ENCODE assay signal across 8 cellular contexts in genomic region chr4:165493359-165493758, GRCh38.
A peak's percentile ranks its signal among the peaks of the same experiment; 100 is the strongest.
DNase-seq lines count a peak whose midpoint lies in the region; ATAC-seq, FAIRE-seq and TF ChIP-seq lines count a peak whose summit lies in the region.

No MANE protein-coding gene starts in this region.

- no peak overlapping the region for H3K9ac ChIP-seq in trophoblast cell (ENCODE audit: low read length)

- H3K27me3 ChIP-seq in trophoblast cell (ENCODE audit: insufficient read depth, low read length) (no peaks in the 10 kb centered on the region), upper lobe of right lung (no peaks in the 10 kb centered on the region)

- no peaks in the 10 kb centered on the region for H3K36me3 Mint-ChIP-seq in activated T-helper 17 cell treated with anti-CD3 and anti-CD28 coated beads, Interleukin-2, amount 50 U/mL, for 72 hours (ENCODE audit: low read depth)

- H3K4me2 ChIP-seq in trophoblast cell (ENCODE audit: low read length) = peak overlapping the region; percentile 35

- peaks cover 16% of the 10 kb centered on the region for H3K27me3 Mint-ChIP-seq in activated T-helper 17 cell treated with anti-CD3 and anti-CD28 coated beads, Interleukin-2, amount 50 U/mL, for 72 hours

- no peak overlapping the region for H3K27ac Mint-ChIP-seq in activated T-helper 17 cell treated with anti-CD3 and anti-CD28 coated beads, Interleukin-2, amount 50 U/mL, for 72 hours

- H3K27ac ChIP-seq in trophoblast cell (ENCODE audit: low read depth, low read length) (no peak overlapping the region), upper lobe of right lung (no peak overlapping the region)

- peak; percentile 58 for DNase-seq in ACHN
- DNase-seq in RCC 7860 (ENCODE audit: low spot score) = peak; percentile 23
- peak; percentile 15 for DNase-seq in germinal center (ENCODE audit: low spot score)
- peak; percentile 41 to 69 for DNase-seq in trophoblast cell
- peak; percentile 81 for DNase-seq in upper lobe of right lung

- WGBS in trophoblast cell (ENCODE audit: extremely low coverage, insufficient coverage, insufficient read length) = no CpG with 5 or more reads among the region's 18 CpGs

- intact Hi-C loops in upper lobe of right lung (cut with DNase I) = no loop called here

- H2BK120ac ChIP-seq in trophoblast cell (ENCODE audit: insufficient read depth, low read length, poor library complexity) = no peak overlapping the region

- no peak overlapping the region for H4K8ac ChIP-seq in trophoblast cell (ENCODE audit: low read depth, low read length)

- H3K9me3 Mint-ChIP-seq in activated T-helper 17 cell treated with anti-CD3 and anti-CD28 coated beads, Interleukin-2, amount 50 U/mL, for 72 hours = no peaks in the 10 kb centered on the region

- no peaks in the 10 kb centered on the region for H3K79me2 ChIP-seq in trophoblast cell (ENCODE audit: control insufficient read depth, insufficient read depth, low read length, poor library complexity)

- H3K9me3 ChIP-seq in trophoblast cell (ENCODE audit: insufficient read depth, low read depth, low read length) = no peaks in the 10 kb centered on the region
- no peaks in the 10 kb centered on the region for H3K9me3 ChIP-seq in upper lobe of right lung

- H3K79me1 ChIP-seq in trophoblast cell (ENCODE audit: low read length) = no peaks in the 10 kb centered on the region

- no peak overlapping the region for H3K23ac ChIP-seq in trophoblast cell (ENCODE audit: low read length)

- no peak overlapping the region for H2AFZ ChIP-seq in trophoblast cell (ENCODE audit: insufficient read depth, low read length, poor library complexity)

- H2BK5ac ChIP-seq in trophoblast cell (ENCODE audit: low read depth, low read length, poor library complexity) = no peak overlapping the region

- in situ Hi-C loops in ACHN (cut with HindIII; ENCODE audit: low pct_ligation_motif_present, low pct_unique_long_range_greater_than_20kb, low sequenced_read_pairs) = no loop called here

- no peak for FAIRE-seq in RCC 7860 (lab: Jason Lieb, UNC)

- H3K4me1 Mint-ChIP-seq in activated T-helper 17 cell treated with anti-CD3 and anti-CD28 coated beads, Interleukin-2, amount 50 U/mL, for 72 hours = peaks cover 5% of the 10 kb centered on the region

- H3K36me3 ChIP-seq in trophoblast cell (ENCODE audit: control insufficient read depth in 1 of 2, insufficient read depth in 2 of 2, low read length in 2 of 2) (no peaks in the 10 kb centered on the region), upper lobe of right lung (no peaks in the 10 kb centered on the region)

- no peak overlapping the region for H3K4ac ChIP-seq in trophoblast cell (ENCODE audit: low read depth, low read length)

- H3K14ac ChIP-seq in trophoblast cell (ENCODE audit: low read length) = no peak overlapping the region

- peak; percentile 99 for ATAC-seq in GM18868 (IDR thresholded peaks at IDR 0.05; ENCODE audit: unreplicated experiment)
- peak; percentile 94 for ATAC-seq in HG03103 (IDR thresholded peaks at IDR 0.05; ENCODE audit: low read depth, unreplicated experiment)
- ATAC-seq in activated T-helper 17 cell treated with anti-CD3 and anti-CD28 coated beads, Interleukin-2, amount 50 U/mL, for 72 hours (replicated peaks) = peak; percentile 91
- peak; percentile 95 for ATAC-seq in upper lobe of right lung

- no peak overlapping the region for H2AK5ac ChIP-seq in trophoblast cell (ENCODE audit: low read length)

- no peak overlapping the region for H4K91ac ChIP-seq in trophoblast cell (ENCODE audit: low read depth, low read length)

- no peak overlapping the region for H3K18ac ChIP-seq in trophoblast cell (ENCODE audit: low read length)

- peak overlapping the region; percentile 44 for H3K4me3 Mint-ChIP-seq in activated T-helper 17 cell treated with anti-CD3 and anti-CD28 coated beads, Interleukin-2, amount 50 U/mL, for 72 hours

- no peaks in the 10 kb centered on the region for H3K4me1 ChIP-seq in trophoblast cell (ENCODE audit: control insufficient read depth in 1 of 2, insufficient read depth in 2 of 2, low read length in 2 of 2)
- H3K4me1 ChIP-seq in upper lobe of right lung = no peaks in the 10 kb centered on the region

- peak; percentile 75 for TF ChIP-seq CTCF in upper lobe of right lung (IDR thresholded peaks at IDR 0.05)

- no peak overlapping the region for H2BK12ac ChIP-seq in trophoblast cell (ENCODE audit: low read length)

- H4K12ac ChIP-seq in trophoblast cell (ENCODE audit: low read depth, low read length) = no peak overlapping the region

- no peak overlapping the region for H3K4me3 ChIP-seq in trophoblast cell (ENCODE audit: low read depth, low read length)
- H3K4me3 ChIP-seq in upper lobe of right lung = peak overlapping the region; percentile 5

Comparison
In these comparisons a context has a peak if more than half of its experiments do, and no peak if none do; other contexts are left out.
1. DNase-seq: peak in every context shown above with its lines; median percentile 81 in upper lobe of right lung; 58 in ACHN; 55 in trophoblast cell; 23 in RCC 7860; 15 in germinal center.